ENCODE assay signal across 18 cellular contexts in the genomic region with DNA sequence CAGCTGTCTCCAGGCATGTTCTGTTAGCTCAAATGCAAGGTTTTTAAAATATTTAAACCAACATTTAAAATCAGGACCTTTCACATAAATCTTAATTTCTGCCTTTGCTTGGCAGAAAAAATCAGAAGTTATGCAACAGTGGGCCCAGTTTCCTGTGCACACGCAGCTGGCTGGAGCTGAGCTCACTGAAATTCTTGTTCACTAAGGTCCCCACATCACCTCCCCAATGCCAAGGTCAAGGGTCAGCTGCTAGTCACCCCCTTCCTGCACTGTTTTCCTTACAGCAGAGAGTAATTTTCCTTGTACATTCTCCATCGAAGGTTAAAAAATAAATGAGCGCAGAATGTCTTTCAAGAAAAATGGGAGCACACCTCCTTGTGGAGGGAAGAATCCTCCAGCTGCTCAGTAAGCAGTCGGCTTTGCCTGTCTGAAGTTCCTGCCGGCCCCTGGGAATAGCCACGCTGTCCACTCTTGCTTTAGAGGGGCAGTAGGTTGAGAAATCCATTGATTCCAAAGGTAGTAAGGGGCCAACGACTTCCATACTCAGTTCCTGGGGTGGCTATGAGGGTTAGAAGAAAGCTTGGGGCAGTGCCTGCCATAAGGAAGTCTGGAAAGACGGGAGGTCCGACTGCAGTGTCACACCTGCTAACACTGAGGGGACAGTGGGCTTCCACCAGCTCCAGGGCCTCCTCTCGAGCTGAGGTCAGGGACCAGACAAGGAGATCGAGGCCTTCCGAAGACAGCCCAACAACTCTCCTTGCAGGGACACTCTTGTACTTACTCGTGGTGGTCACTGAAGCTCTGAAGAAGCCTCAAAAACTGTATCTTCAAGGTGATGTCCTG. TPM values are rescaled to one million over a fixed set of nuclear protein-coding genes. Genes with fewer than 3 reads are reported as not detected.
DNase-seq lines count a peak whose midpoint lies in the region; ATAC-seq and TF ChIP-seq lines count a peak whose summit lies in the region.
"Had no signal": no experiment of that assay in that cellular context is flagged by ENCODE, and none has a peak within 500 bp of the region (broad histone marks: within the 10 kb centered on the region; RNA-seq: fewer than 3 reads in every experiment).

No MANE protein-coding gene starts in this region.

- ATAC-seq in lower lobe of right lung = no peak
- no peak for ATAC-seq in left lung
- no peak for ATAC-seq in HG03039 (IDR thresholded peaks at IDR 0.05; ENCODE audit: unreplicated experiment)
- ATAC-seq: activated CD4-positive, alpha-beta T cell treated with anti-CD3 and anti-CD28 coated beads for 36 hours; body of pancreas; Panc1 had no signal

- no peaks in the 10 kb centered on the region for H3K27me3 ChIP-seq in dorsolateral prefrontal cortex
- H3K27me3 ChIP-seq in lower lobe of right lung (ENCODE audit: low read depth) = no peaks in the 10 kb centered on the region
- no peaks in the 10 kb centered on the region for H3K27me3 ChIP-seq in A673 (replicated peaks; ENCODE audit: insufficient read depth, low read depth, low read length, poor library complexity)
- H3K27me3 ChIP-seq in left lung = no peaks in the 10 kb centered on the region
- H3K27me3 ChIP-seq: body of pancreas had no signal

- no peak overlapping the region for H3K4me3 ChIP-seq in dorsolateral prefrontal cortex
- no peak overlapping the region for H3K4me3 ChIP-seq in lower lobe of right lung
- no peak overlapping the region for H3K4me3 ChIP-seq in A673 (ENCODE audit: low read depth, low read length, poor library complexity, severe bottlenecking)
- H3K4me3 ChIP-seq in left lung = no peak overlapping the region
- H3K4me3 ChIP-seq: body of pancreas had no signal

- no peaks in the 10 kb centered on the region for H3K27me3 Mint-ChIP-seq in activated T-cell treated with anti-CD3 and anti-CD28 coated beads, Interleukin-2, amount 50 U/mL, for 24 hours
- H3K27me3 Mint-ChIP-seq in type B pancreatic cell = no peaks in the 10 kb centered on the region
- H3K27me3 Mint-ChIP-seq: activated CD4-positive, alpha-beta T cell treated with anti-CD3 and anti-CD28 coated beads for 36 hours had no signal

- H3K9me3 ChIP-seq in lower lobe of right lung = no peaks in the 10 kb centered on the region
- H3K9me3 ChIP-seq in A673 (ENCODE audit: low read depth, low read length, poor library complexity, severe bottlenecking) = no peaks in the 10 kb centered on the region
- H3K9me3 ChIP-seq in left lung = no peaks in the 10 kb centered on the region
- H3K9me3 ChIP-seq: body of pancreas had no signal

- intact Hi-C loops in dorsolateral prefrontal cortex (cut with DNase I) = no loop called here
- intact Hi-C loops in lower lobe of right lung (cut with DNase I) = no loop called here
- intact Hi-C loops in A673 (cut with micrococcal nuclease; ENCODE audit: unreplicated experiment) = no loop called here
- intact Hi-C loops in left lung (cut with DNase I) = no loop called here

- POLR2A ChIA-PET in A673 (lab: Charles Lee; ENCODE audit: low non-redundant PET) = no interaction called here

- no TSS peak for BruUV-seq in A673 (replicated peaks; lab: Mats Ljungman, UMichigan)

- H3K4me3 Mint-ChIP-seq in activated T-cell treated with anti-CD3 and anti-CD28 coated beads, Interleukin-2, amount 50 U/mL, for 24 hours = no peak overlapping the region
- H3K4me3 Mint-ChIP-seq in type B pancreatic cell = no peak overlapping the region
- H3K4me3 Mint-ChIP-seq: activated CD4-positive, alpha-beta T cell treated with anti-CD3 and anti-CD28 coated beads for 36 hours; activated T-helper 1 cell treated with anti-CD3 and anti-CD28 coated beads, Interleukin-12 subunit alpha, Interleukin-12 subunit beta, Interleukin-2, Interleukin-4 antibody, amounts not matched to agents 30 ng/mL and 10 ng/mL and 1 ng/mL, durations not matched to agents 14 hours and 24 hours and 36 hours; T-helper 1 cell treated with Interleukin-12 subunit alpha and Interleukin-12 subunit beta and Interleukin-4 antibody, amounts not matched to agents 30 μg/mL and 1 μg/mL, for 36 hours had no signal

- CTCF ChIA-PET in A673 (lab: Charles Lee) = no interaction called here

- TF ChIP-seq CTCF in dorsolateral prefrontal cortex (IDR thresholded peaks at IDR 0.05 in 54 of 56, conservative IDR thresholded peaks at IDR 0.05 in 2 of 56; ENCODE audit: low read depth in 1 of 56, partially characterized antibody in 56 of 56) (no peak), lower lobe of right lung (IDR thresholded peaks at IDR 0.05) (no peak), type B pancreatic cell (conservative IDR thresholded peaks at IDR 0.05) (no peak), A673 (conservative IDR thresholded peaks at IDR 0.05; ENCODE audit: low read depth, low read length) (no peak), left lung (IDR thresholded peaks at IDR 0.05) (no peak)

- H3K27ac Mint-ChIP-seq in activated T-cell treated with anti-CD3 and anti-CD28 coated beads, Interleukin-2, amount 50 U/mL, for 24 hours = no peak overlapping the region
- peak overlapping the region; percentile 19 for H3K27ac Mint-ChIP-seq in type B pancreatic cell
- H3K27ac Mint-ChIP-seq: activated CD4-positive, alpha-beta T cell treated with anti-CD3 and anti-CD28 coated beads for 36 hours; activated T-helper 1 cell treated with anti-CD3 and anti-CD28 coated beads, Interleukin-12 subunit alpha, Interleukin-12 subunit beta, Interleukin-2, Interleukin-4 antibody, amounts not matched to agents 30 ng/mL and 10 ng/mL and 1 ng/mL, durations not matched to agents 14 hours and 24 hours and 36 hours; T-helper 1 cell treated with Interleukin-12 subunit alpha and Interleukin-12 subunit beta and Interleukin-4 antibody, amounts not matched to agents 30 μg/mL and 1 μg/mL, for 36 hours had no signal

- H3K9me3 Mint-ChIP-seq in activated T-cell treated with anti-CD3 and anti-CD28 coated beads, Interleukin-2, amount 50 U/mL, for 24 hours = no peaks in the 10 kb centered on the region
- H3K9me3 Mint-ChIP-seq in type B pancreatic cell = no peaks in the 10 kb centered on the region
- H3K9me3 Mint-ChIP-seq: activated T-helper 1 cell treated with anti-CD3 and anti-CD28 coated beads, Interleukin-12 subunit alpha, Interleukin-12 subunit beta, Interleukin-2, Interleukin-4 antibody, amounts not matched to agents 30 ng/mL and 10 ng/mL and 1 ng/mL, durations not matched to agents 14 hours and 24 hours and 36 hours; T-helper 1 cell treated with Interleukin-12 subunit alpha and Interleukin-12 subunit beta and Interleukin-4 antibody, amounts not matched to agents 30 μg/mL and 1 μg/mL, for 36 hours had no signal

- H3K27ac ChIP-seq in dorsolateral prefrontal cortex = peak overlapping the region in 56 of 59 donors; percentile 16 to 90 (median 74)
- H3K27ac ChIP-seq in lower lobe of right lung = peak overlapping the region; percentile 62
- H3K27ac ChIP-seq in A673 (ENCODE audit: low read depth, low read length, poor library complexity, severe bottlenecking) = no peak overlapping the region
- peak overlapping the region in 1 of 2 donors; percentile 9 for H3K27ac ChIP-seq in left lung
- H3K27ac ChIP-seq: body of pancreas had no signal

- H3K4me1 Mint-ChIP-seq in activated T-cell treated with anti-CD3 and anti-CD28 coated beads, Interleukin-2, amount 50 U/mL, for 24 hours (ENCODE audit: low read depth) = no peaks in the 10 kb centered on the region
- H3K4me1 Mint-ChIP-seq in type B pancreatic cell (ENCODE audit: unreplicated experiment) = peaks cover 22% of the 10 kb centered on the region
- H3K4me1 Mint-ChIP-seq: activated CD4-positive, alpha-beta T cell treated with anti-CD3 and anti-CD28 coated beads for 36 hours had no signal

- peak; percentile 14 for DNase-seq in activated T-cell treated with anti-CD3 and anti-CD28 coated beads, Interleukin-2, amount 50 U/mL, for 24 hours
- DNase-seq in activated T-cell treated with anti-CD3 and anti-CD28 coated beads for 4 hours (no peak), dorsolateral prefrontal cortex (peak in 1 of 10 donors; percentile 20), lower lobe of right lung (no peak), type B pancreatic cell (ENCODE audit: extremely low spot score, unreplicated experiment) (peak; percentile 60), A673 (ENCODE audit: low spot score) (no peak), left lung (no peak)
- DNase-seq: activated CD4-positive, alpha-beta T cell treated with anti-CD3 and anti-CD28 coated beads for 36 hours; Calu3; GDM1; glutamatergic neuron; NCI-H2029 treated with DMSO at 0.1 percent for 48 hours; NCI-H526 treated with DMSO at 0.1 percent for 48 hours had no signal

- peaks cover 99% of the 10 kb centered on the region for H3K36me3 Mint-ChIP-seq in activated T-cell treated with anti-CD3 and anti-CD28 coated beads, Interleukin-2, amount 50 U/mL, for 24 hours (ENCODE audit: low read depth)
- peaks cover 46% of the 10 kb centered on the region for H3K36me3 Mint-ChIP-seq in type B pancreatic cell

- peaks cover 100% of the 10 kb centered on the region for H3K36me3 ChIP-seq in lower lobe of right lung
- peaks cover 45% of the 10 kb centered on the region for H3K36me3 ChIP-seq in A673 (ENCODE audit: insufficient read depth, low read length, poor library complexity, severe bottlenecking)
- peaks cover 0 to 100% of the 10 kb centered on the region in 2 donors for H3K36me3 ChIP-seq in left lung

- H3K4me1 ChIP-seq in lower lobe of right lung (peaks cover 12% of the 10 kb centered on the region), A673 (ENCODE audit: insufficient read depth, low read length, poor library complexity, severe bottlenecking) (no peaks in the 10 kb centered on the region), left lung (peaks cover 0 to 5% of the 10 kb centered on the region in 2 donors)

RNA-seq across cellular contexts. Expression of gene MYH7B, which starts 56.8 kb away (rescaled TPM):
- total RNA-seq in dorsolateral prefrontal cortex (10 to 100 TPM in 118 of 120 experiments, 1 to 10 TPM in 2; 8.0 to 38.2 (median 21.1) TPM), lower lobe of right lung (0.56 TPM), type B pancreatic cell (ENCODE audit: low replicate concordance) (0.50 and 1.2 TPM in 2 replicates), A673 (2021) (0.34 and 1.1 TPM in 2 replicates), left lung (under 1 TPM; 0.34 to 0.41 TPM)

RNA-seq across cellular contexts. Expression of gene GSS, which starts 56.8 kb away (rescaled TPM):
- total RNA-seq in dorsolateral prefrontal cortex (10 to 100 TPM; 16.3 to 49.2 (median 35.7) TPM), lower lobe of right lung (28.8 TPM), type B pancreatic cell (ENCODE audit: low replicate concordance) (43.3 and 66.4 TPM in 2 replicates), A673 (2021) (53.5 and 63.1 TPM in 2 replicates), left lung (10 to 100 TPM; 41.6 to 49.4 TPM)

Comparison
In these comparisons a context has a peak if more than half of its experiments do, and no peak if none do; other contexts are left out.
1. DNase-seq: peak in activated T-cell treated with anti-CD3 and anti-CD28 coated beads, Interleukin-2, amount 50 U/mL, for 24 hours (single experiment) and type B pancreatic cell (single experiment); none in activated T-cell treated with anti-CD3 and anti-CD28 coated beads for 4 hours (single experiment), lower lobe of right lung (single experiment), A673 (single experiment) and left lung (0 of 2).